ENCODE assay signal across 26 cellular contexts in genomic region chrX:63664741-63665140, GRCh38.
"Had no signal": no experiment of that assay in that cellular context is flagged by ENCODE, and none has a peak within 500 bp of the region (broad histone marks: within the 10 kb centered on the region; RNA-seq: fewer than 3 reads in every experiment).

No MANE protein-coding gene starts in this region.

- FAIRE-seq: bronchial epithelial cell had no signal

- H3K9me3 Mint-ChIP-seq: activated CD4-positive, alpha-beta memory T cell treated with anti-CD3 and anti-CD28 coated beads, Interleukin-2, amount 10 ng/mL, durations not matched to agents 7 days and 5 days; activated naive CD4-positive, alpha-beta T cell treated with anti-CD3 and anti-CD28 coated beads, Interleukin-2, amount 10 ng/mL, durations not matched to agents 7 days and 5 days; activated naive CD8-positive, alpha-beta T cell treated with anti-CD3 and anti-CD28 coated beads for 36 hours; activated T-cell treated with anti-CD3 and anti-CD28 coated beads, Interleukin-2, amount 50 U/mL, for 72 hours; activated T-helper 2 cell treated with anti-CD3 and anti-CD28 coated beads, Interferon-gamma antibody, Interleukin-2, Interleukin-4, amounts not matched to agents 10 μg/mL and 5 μg/mL and 100 μg/mL, durations not matched to agents 14 hours and 24 hours and 36 hours had no signal

- H3K9ac ChIP-seq: SK-N-SH had no signal

- H3K27me3 Mint-ChIP-seq: activated CD4-positive, alpha-beta memory T cell treated with anti-CD3 and anti-CD28 coated beads, Interleukin-2, amount 10 ng/mL, durations not matched to agents 7 days and 5 days; activated CD4-positive, alpha-beta T cell treated with anti-CD3 and anti-CD28 coated beads for 36 hours; activated naive CD4-positive, alpha-beta T cell treated with anti-CD3 and anti-CD28 coated beads, Interleukin-2, amount 10 ng/mL, durations not matched to agents 7 days and 5 days; activated naive CD8-positive, alpha-beta T cell treated with anti-CD3 and anti-CD28 coated beads for 36 hours had no signal

- H3K27ac Mint-ChIP-seq: activated CD4-positive, alpha-beta memory T cell treated with anti-CD3 and anti-CD28 coated beads, Interleukin-2, amount 10 ng/mL, durations not matched to agents 7 days and 5 days; activated CD4-positive, alpha-beta T cell treated with anti-CD3 and anti-CD28 coated beads for 36 hours; activated naive CD4-positive, alpha-beta T cell treated with anti-CD3 and anti-CD28 coated beads, Interleukin-2, amount 10 ng/mL, durations not matched to agents 7 days and 5 days; activated naive CD8-positive, alpha-beta T cell treated with anti-CD3 and anti-CD28 coated beads for 36 hours; activated T-cell treated with anti-CD3 and anti-CD28 coated beads, Interleukin-2, amount 50 U/mL, for 72 hours; activated T-helper 2 cell treated with anti-CD3 and anti-CD28 coated beads, Interferon-gamma antibody, Interleukin-2, Interleukin-4, amounts not matched to agents 10 μg/mL and 5 μg/mL and 100 μg/mL, durations not matched to agents 14 hours and 24 hours and 36 hours had no signal

- H3K4me3 Mint-ChIP-seq: activated CD4-positive, alpha-beta memory T cell treated with anti-CD3 and anti-CD28 coated beads, Interleukin-2, amount 10 ng/mL, durations not matched to agents 7 days and 5 days; activated CD4-positive, alpha-beta T cell treated with anti-CD3 and anti-CD28 coated beads for 36 hours; activated naive CD4-positive, alpha-beta T cell treated with anti-CD3 and anti-CD28 coated beads, Interleukin-2, amount 10 ng/mL, durations not matched to agents 7 days and 5 days; activated naive CD8-positive, alpha-beta T cell treated with anti-CD3 and anti-CD28 coated beads for 36 hours; activated T-cell treated with anti-CD3 and anti-CD28 coated beads, Interleukin-2, amount 50 U/mL, for 72 hours had no signal

- ATAC-seq: activated CD4-positive, alpha-beta T cell treated with anti-CD3 and anti-CD28 coated beads for 36 hours; activated T-cell treated with anti-CD3 and anti-CD28 coated beads, Interleukin-2, amount 50 U/mL, for 72 hours; Panc1; Right ventricle myocardium inferior had no signal

- H3K4me1 Mint-ChIP-seq: activated CD4-positive, alpha-beta memory T cell treated with anti-CD3 and anti-CD28 coated beads, Interleukin-2, amount 10 ng/mL, durations not matched to agents 7 days and 5 days; activated CD4-positive, alpha-beta T cell treated with anti-CD3 and anti-CD28 coated beads for 36 hours; activated naive CD4-positive, alpha-beta T cell treated with anti-CD3 and anti-CD28 coated beads, Interleukin-2, amount 10 ng/mL, durations not matched to agents 7 days and 5 days; activated naive CD8-positive, alpha-beta T cell treated with anti-CD3 and anti-CD28 coated beads for 36 hours had no signal

- H3K27ac ChIP-seq: WERI-Rb-1 had no signal

- DNase-seq: activated CD4-positive, alpha-beta memory T cell treated with anti-CD3 and anti-CD28 coated beads, Interleukin-2, amount 10 ng/mL, durations not matched to agents 7 days and 5 days; activated CD4-positive, alpha-beta T cell treated with anti-CD3 and anti-CD28 coated beads for 36 hours; activated CD4-positive, alpha-beta T cell treated with anti-CD3 and anti-CD28 coated beads, Interleukin-2, amount 50 U/mL, for 1 hour; activated CD8-positive, alpha-beta memory T cell treated with anti-CD3 and anti-CD28 coated beads, Interleukin-2, amount 50 U/mL, for 4 hours; activated gamma-delta T cell treated with Interleukin-2 at 50 U/mL for 16 hours; activated naive CD4-positive, alpha-beta T cell treated with anti-CD3 and anti-CD28 coated beads, Interleukin-2, amount 10 ng/mL, durations not matched to agents 7 days and 5 days; activated naive CD8-positive, alpha-beta T cell treated with anti-CD3 and anti-CD28 coated beads for 36 hours; activated T-cell treated with anti-CD3 and anti-CD28 coated beads, Interleukin-2, amount 50 U/mL, for 72 hours; central memory CD4-positive, alpha-beta T cell; MM.1S; NCI-H1105; NCI-H1436; NCI-H1694 treated with DMSO at 0.1 percent for 48 hours; NCI-H2029 treated with DMSO at 0.1 percent for 48 hours; NCI-H510A treated with DMSO at 0.1 percent for 48 hours; NCI-H69; NK-92 treated with Interleukin-12 subunit alpha and Interleukin-12 subunit beta, amount 100 ng/mL, for 24 hours; OCI-M1; RPMI8226; SK-N-SH; T-helper 1 cell; WERI-Rb-1 had no signal

- H3K9me3 ChIP-seq: SK-N-SH had no signal

- H3K4me2 ChIP-seq: SK-N-SH had no signal
